Comparison of ENCODE assay signal across 10 cellular contexts in the genomic region with DNA sequence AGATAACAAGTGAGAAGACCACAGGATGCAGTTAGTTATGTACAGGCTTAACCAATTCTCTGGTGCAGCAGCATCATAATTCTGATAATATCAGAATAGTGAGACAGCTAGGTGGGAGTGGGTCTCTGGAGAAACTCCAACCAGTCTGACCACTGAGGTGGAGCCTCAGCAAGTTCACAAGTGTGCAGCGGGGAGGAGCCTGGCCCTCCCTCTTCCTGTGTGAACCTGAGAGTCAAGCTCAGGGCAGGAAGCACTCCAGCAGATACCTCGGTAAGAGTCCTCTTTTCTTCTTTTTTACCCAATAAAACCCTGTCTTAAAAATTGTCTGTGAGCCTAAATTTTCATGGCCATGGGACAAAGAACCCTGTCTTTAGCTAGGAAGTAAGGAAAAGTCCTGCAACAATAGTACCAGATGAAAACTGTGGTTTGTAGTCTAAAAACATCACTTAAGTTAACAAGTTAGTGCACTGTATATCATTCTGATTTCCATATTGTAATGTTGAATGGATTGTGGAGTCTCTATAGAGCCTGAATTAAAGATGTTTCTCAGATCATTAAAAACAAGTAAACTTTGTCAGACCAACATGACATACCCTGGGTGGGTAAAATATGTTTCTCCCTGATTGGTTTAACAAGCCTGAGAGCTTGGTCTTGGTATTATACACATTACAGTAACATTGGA.
A peak's percentile ranks its signal among the peaks of the same experiment; 100 is the strongest.
DNase-seq lines count a peak whose midpoint lies in the region; ATAC-seq and TF ChIP-seq lines count a peak whose summit lies in the region.
"Had no signal": no experiment of that assay in that cellular context is flagged by ENCODE, and none has a peak within 500 bp of the region (broad histone marks: within the 10 kb centered on the region; RNA-seq: fewer than 3 reads in every experiment).

No MANE protein-coding gene starts in this region.

- peak overlapping the region; percentile 45 to 60 for H3K27ac Mint-ChIP-seq in natural killer cell treated with Interleukin-12 subunit alpha and Interleukin-12 subunit beta and Interleukin-15 and Interleukin-18, amount 100 ng/mL, for 72 hours
- no peak overlapping the region for H3K27ac Mint-ChIP-seq in osteocyte (ENCODE audit: unreplicated experiment)

- H3K4me3 Mint-ChIP-seq in natural killer cell treated with Interleukin-12 subunit alpha and Interleukin-12 subunit beta and Interleukin-15 and Interleukin-18, amount 100 ng/mL, for 72 hours: peak overlapping the region; percentile 55
- no peak overlapping the region for H3K4me3 Mint-ChIP-seq in osteocyte (ENCODE audit: unreplicated experiment)

- H3K27me3 Mint-ChIP-seq in natural killer cell treated with Interleukin-12 subunit alpha and Interleukin-12 subunit beta and Interleukin-15 and Interleukin-18, amount 100 ng/mL, for 72 hours: no peaks in the 10 kb centered on the region
- H3K27me3 Mint-ChIP-seq in osteocyte (ENCODE audit: unreplicated experiment): no peaks in the 10 kb centered on the region

- peaks cover 23 to 24% of the 10 kb centered on the region in 2 donors for H3K4me1 Mint-ChIP-seq in natural killer cell treated with Interleukin-12 subunit alpha and Interleukin-12 subunit beta and Interleukin-15 and Interleukin-18, amount 100 ng/mL, for 72 hours (ENCODE audit: low read depth in 2 of 2)
- H3K4me1 Mint-ChIP-seq in osteocyte (ENCODE audit: unreplicated experiment): no peaks in the 10 kb centered on the region

- H3K36me3 Mint-ChIP-seq in natural killer cell treated with Interleukin-12 subunit alpha and Interleukin-12 subunit beta and Interleukin-15 and Interleukin-18, amount 100 ng/mL, for 72 hours: no peaks in the 10 kb centered on the region
- no peaks in the 10 kb centered on the region for H3K36me3 Mint-ChIP-seq in osteocyte (ENCODE audit: unreplicated experiment)

- ATAC-seq in GM19397 (IDR thresholded peaks at IDR 0.05; ENCODE audit: unreplicated experiment): peak; percentile 97
- ATAC-seq in HG02610 (IDR thresholded peaks at IDR 0.05; ENCODE audit: unreplicated experiment): peak; percentile 100
- ATAC-seq in HG03457 (IDR thresholded peaks at IDR 0.05; ENCODE audit: unreplicated experiment): peak; percentile 82
- peak; percentile 88 to 93 for ATAC-seq in natural killer cell treated with Interleukin-12 subunit alpha and Interleukin-12 subunit beta and Interleukin-15 and Interleukin-18, amount 100 ng/mL, for 72 hours
- ATAC-seq: foreskin keratinocyte had no signal

- no peak for TF ChIP-seq CTCF in osteocyte (IDR thresholded peaks at IDR 0.05)

- peaks cover 3% of the 10 kb centered on the region for H3K9me3 Mint-ChIP-seq in natural killer cell treated with Interleukin-12 subunit alpha and Interleukin-12 subunit beta and Interleukin-15 and Interleukin-18, amount 100 ng/mL, for 72 hours
- H3K9me3 Mint-ChIP-seq in osteocyte (ENCODE audit: unreplicated experiment): peaks cover 11% of the 10 kb centered on the region

- peak; percentile 64 for DNase-seq in natural killer cell treated with Interleukin-12 subunit alpha and Interleukin-12 subunit beta and Interleukin-15 and Interleukin-18, amount 100 ng/mL, for 72 hours (ENCODE audit: low spot score)
- DNase-seq in activated effector memory CD4-positive, alpha-beta T cell treated with Interleukin-2 at 50 U/mL for 16 hours: no peak
- DNase-seq in activated effector memory CD4-positive, alpha-beta T cell treated with anti-CD3 and anti-CD28 coated beads, Interleukin-2, amount 50 U/mL, for 16 hours: no peak
- no peak for DNase-seq in osteocyte (ENCODE audit: extremely low spot score, unreplicated experiment)
- DNase-seq: activated gamma-delta T cell treated with Interleukin-2 at 50 U/mL for 16 hours, cortex of kidney, foreskin keratinocyte had no signal
